20 cellular contexts compared by ENCODE assay signal in genomic region chr1:95701450-95702173, GRCh38.
DNase-seq lines count a peak whose midpoint lies in the region; ATAC-seq, FAIRE-seq and TF ChIP-seq lines count a peak whose summit lies in the region.
"Had no signal": no experiment of that assay in that cellular context is flagged by ENCODE, and none has a peak within 500 bp of the region (broad histone marks: within the 10 kb centered on the region; RNA-seq: fewer than 3 reads in every experiment).

No MANE protein-coding gene starts in this region.

- H3K27ac Mint-ChIP-seq in stimulated activated effector memory CD8-positive, alpha-beta T cell treated with anti-CD3 and anti-CD28 coated beads, Interleukin-12 subunit alpha, Interleukin-12 subunit beta, amount 100 ng/mL, for 72 hours: no peak overlapping the region
- H3K27ac Mint-ChIP-seq in activated naive CD4-positive, alpha-beta T cell treated with anti-CD3 and anti-CD28 coated beads, Interleukin-2, amount 50 U/mL, for 72 hours: no peak overlapping the region
- H3K27ac Mint-ChIP-seq: CD4-positive, alpha-beta T cell had no signal

- H3K27me3 ChIP-seq in right atrium auricular region (no peaks in the 10 kb centered on the region), lower lobe of right lung (ENCODE audit: low read depth) (no peaks in the 10 kb centered on the region)

- DNase-seq in Right ventricle myocardium inferior (ENCODE audit: missing footprints): peak; percentile 46
- no peak for DNase-seq in right atrium auricular region (ENCODE audit: low spot score)
- DNase-seq in lower lobe of right lung: peak; percentile 29
- DNase-seq in stimulated activated effector memory CD8-positive, alpha-beta T cell treated with anti-CD3 and anti-CD28 coated beads, Interleukin-12 subunit alpha, Interleukin-12 subunit beta, amount 100 ng/mL, for 72 hours (ENCODE audit: low spot score in 2 of 2): no peak
- no peak for DNase-seq in activated T-cell treated with anti-CD3 and anti-CD28 coated beads, Interleukin-2, amount 50 U/mL, for 4 hours
- DNase-seq in activated naive CD4-positive, alpha-beta T cell treated with anti-CD3 and anti-CD28 coated beads, Interleukin-2, amount 50 U/mL, for 72 hours (ENCODE audit: low spot score in 2 of 2): no peak
- DNase-seq in RCC 7860 (ENCODE audit: low spot score): no peak
- DNase-seq: AML-193; Caco-2; CD4-positive, alpha-beta T cell; GM23248; HCEC 1CT had no signal

- H3K9me3 ChIP-seq in right atrium auricular region: peaks cover 5 to 47% of the 10 kb centered on the region in 2 donors
- H3K9me3 ChIP-seq in lower lobe of right lung: peaks cover 15% of the 10 kb centered on the region
- H3K9me3 ChIP-seq: A549, Caco-2 had no signal

- intact Hi-C loops in Right ventricle myocardium inferior (cut with DNase I) (no loop called here), lower lobe of right lung (cut with DNase I) (no loop called here)

- FAIRE-seq in RCC 7860 (lab: Jason Lieb, UNC): no peak
- FAIRE-seq: A549, D721Med, G401.6, GM12891, GM19239 had no signal

- ATAC-seq in Right ventricle myocardium inferior (no peak), lower lobe of right lung (peak in 1 of 2 donors; percentile 34)
- peak; percentile 13 for ATAC-seq in stimulated activated effector memory CD8-positive, alpha-beta T cell treated with anti-CD3 and anti-CD28 coated beads, Interleukin-12 subunit alpha, Interleukin-12 subunit beta, amount 100 ng/mL, for 72 hours
- no peak for ATAC-seq in activated T-cell treated with anti-CD3 and anti-CD28 coated beads, Interleukin-2, amount 50 U/mL, for 4 hours
- no peak for ATAC-seq in activated naive CD4-positive, alpha-beta T cell treated with anti-CD3 and anti-CD28 coated beads, Interleukin-2, amount 50 U/mL, for 72 hours
- ATAC-seq: A549 had no signal

- H3K27ac ChIP-seq in right atrium auricular region (no peak overlapping the region), lower lobe of right lung (no peak overlapping the region)
- H3K27ac ChIP-seq: 22Rv1, A549, C4-2B, GM23248, HL-60 had no signal

- H3K36me3 Mint-ChIP-seq in stimulated activated effector memory CD8-positive, alpha-beta T cell treated with anti-CD3 and anti-CD28 coated beads, Interleukin-12 subunit alpha, Interleukin-12 subunit beta, amount 100 ng/mL, for 72 hours: no peaks in the 10 kb centered on the region
- H3K36me3 Mint-ChIP-seq in activated T-cell treated with anti-CD3 and anti-CD28 coated beads, Interleukin-2, amount 50 U/mL, for 4 hours (ENCODE audit: insufficient read depth): no peaks in the 10 kb centered on the region
- peaks cover 7 to 17% of the 10 kb centered on the region in 2 donors for H3K36me3 Mint-ChIP-seq in activated naive CD4-positive, alpha-beta T cell treated with anti-CD3 and anti-CD28 coated beads, Interleukin-2, amount 50 U/mL, for 72 hours

- H3K4me1 ChIP-seq in right atrium auricular region: no peaks in the 10 kb centered on the region
- no peaks in the 10 kb centered on the region for H3K4me1 ChIP-seq in lower lobe of right lung
- H3K4me1 ChIP-seq: A549, Caco-2 had no signal

- no peaks in the 10 kb centered on the region for H3K27me3 Mint-ChIP-seq in activated T-cell treated with anti-CD3 and anti-CD28 coated beads, Interleukin-2, amount 50 U/mL, for 4 hours (ENCODE audit: low read depth)
- H3K27me3 Mint-ChIP-seq: CD4-positive, alpha-beta T cell had no signal

- no peak for TF ChIP-seq CTCF in right atrium auricular region (IDR thresholded peaks at IDR 0.05)
- TF ChIP-seq CTCF in lower lobe of right lung (IDR thresholded peaks at IDR 0.05): no peak

- H3K4me3 Mint-ChIP-seq in stimulated activated effector memory CD8-positive, alpha-beta T cell treated with anti-CD3 and anti-CD28 coated beads, Interleukin-12 subunit alpha, Interleukin-12 subunit beta, amount 100 ng/mL, for 72 hours: no peak overlapping the region
- no peak overlapping the region for H3K4me3 Mint-ChIP-seq in activated T-cell treated with anti-CD3 and anti-CD28 coated beads, Interleukin-2, amount 50 U/mL, for 4 hours
- H3K4me3 Mint-ChIP-seq: CD4-positive, alpha-beta T cell had no signal

- no peaks in the 10 kb centered on the region for H3K36me3 ChIP-seq in right atrium auricular region
- no peaks in the 10 kb centered on the region for H3K36me3 ChIP-seq in lower lobe of right lung

- peaks cover 22% of the 10 kb centered on the region for H3K9me3 Mint-ChIP-seq in stimulated activated effector memory CD8-positive, alpha-beta T cell treated with anti-CD3 and anti-CD28 coated beads, Interleukin-12 subunit alpha, Interleukin-12 subunit beta, amount 100 ng/mL, for 72 hours
- peaks cover 34% of the 10 kb centered on the region for H3K9me3 Mint-ChIP-seq in activated T-cell treated with anti-CD3 and anti-CD28 coated beads, Interleukin-2, amount 50 U/mL, for 4 hours
- peaks cover 22 to 24% of the 10 kb centered on the region in 2 donors for H3K9me3 Mint-ChIP-seq in activated naive CD4-positive, alpha-beta T cell treated with anti-CD3 and anti-CD28 coated beads, Interleukin-2, amount 50 U/mL, for 72 hours

- H3K4me3 ChIP-seq in right atrium auricular region: no peak overlapping the region
- H3K4me3 ChIP-seq in lower lobe of right lung: no peak overlapping the region
- H3K4me3 ChIP-seq: A549, GM23248 had no signal

- H3K4me1 Mint-ChIP-seq in stimulated activated effector memory CD8-positive, alpha-beta T cell treated with anti-CD3 and anti-CD28 coated beads, Interleukin-12 subunit alpha, Interleukin-12 subunit beta, amount 100 ng/mL, for 72 hours: no peaks in the 10 kb centered on the region
- no peaks in the 10 kb centered on the region for H3K4me1 Mint-ChIP-seq in activated T-cell treated with anti-CD3 and anti-CD28 coated beads, Interleukin-2, amount 50 U/mL, for 4 hours (ENCODE audit: low read depth)

Comparison
In these comparisons a context has a peak if more than half of its experiments do, and no peak if none do; other contexts are left out.
1. DNase-seq: peak in Right ventricle myocardium inferior (single experiment) and lower lobe of right lung (single experiment); none in right atrium auricular region (single experiment), stimulated activated effector memory CD8-positive, alpha-beta T cell treated with anti-CD3 and anti-CD28 coated beads, Interleukin-12 subunit alpha, Interleukin-12 subunit beta, amount 100 ng/mL, for 72 hours (0 of 2), activated T-cell treated with anti-CD3 and anti-CD28 coated beads, Interleukin-2, amount 50 U/mL, for 4 hours (single experiment), activated naive CD4-positive, alpha-beta T cell treated with anti-CD3 and anti-CD28 coated beads, Interleukin-2, amount 50 U/mL, for 72 hours (0 of 2) and RCC 7860 (single experiment).